Comparison of ENCODE assay signal across 1 cellular context in the genomic region with DNA sequence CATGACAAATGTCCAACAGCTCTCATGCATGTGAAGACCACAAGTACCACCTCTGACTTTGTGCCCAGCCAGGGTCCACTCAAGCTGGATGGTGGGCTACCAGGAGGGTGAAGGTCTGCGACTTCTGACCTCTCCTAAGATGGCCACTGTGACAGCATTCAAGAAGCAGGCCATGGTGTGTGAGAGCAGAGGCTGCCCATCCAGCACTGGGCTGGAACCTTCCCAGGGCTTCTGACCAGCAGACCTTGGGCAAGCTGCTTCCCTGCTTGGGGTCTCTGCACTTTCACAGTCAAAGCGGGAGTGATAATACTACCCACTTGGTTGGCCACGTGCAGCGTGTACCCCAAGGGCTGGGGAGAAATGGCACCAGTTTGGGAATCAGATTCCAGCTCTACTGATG.
TF ChIP-seq lines count a peak whose summit lies in the region.

No MANE protein-coding gene starts in this region.

TF ChIP-seq in HepG2, 621 proteins besides CTCF, POLR2A, EP300 and RAD21:
- TF ChIP-seq, protein P1, sequence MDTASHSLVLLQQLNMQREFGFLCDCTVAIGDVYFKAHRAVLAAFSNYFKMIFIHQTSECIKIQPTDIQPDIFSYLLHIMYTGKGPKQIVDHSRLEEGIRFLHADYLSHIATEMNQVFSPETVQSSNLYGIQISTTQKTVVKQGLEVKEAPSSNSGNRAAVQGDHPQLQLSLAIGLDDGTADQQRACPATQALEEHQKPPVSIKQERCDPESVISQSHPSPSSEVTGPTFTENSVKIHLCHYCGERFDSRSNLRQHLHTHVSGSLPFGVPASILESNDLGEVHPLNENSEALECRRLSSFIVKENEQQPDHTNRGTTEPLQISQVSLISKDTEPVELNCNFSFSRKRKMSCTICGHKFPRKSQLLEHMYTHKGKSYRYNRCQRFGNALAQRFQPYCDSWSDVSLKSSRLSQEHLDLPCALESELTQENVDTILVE (CRISPR knock-in tag; IDR thresholded peaks at IDR 0.05), result no peak
- no peak for TF ChIP-seq FOXK2 (IDR thresholded peaks at IDR 0.05)
- peak; percentile 2 for TF ChIP-seq AGO2 (optimal IDR thresholded peaks at IDR 0.05; ENCODE audit: low read depth, low read length)
TF ChIP-seq in HepG2: peak in this region for 1.
